In the genomic region with DNA sequence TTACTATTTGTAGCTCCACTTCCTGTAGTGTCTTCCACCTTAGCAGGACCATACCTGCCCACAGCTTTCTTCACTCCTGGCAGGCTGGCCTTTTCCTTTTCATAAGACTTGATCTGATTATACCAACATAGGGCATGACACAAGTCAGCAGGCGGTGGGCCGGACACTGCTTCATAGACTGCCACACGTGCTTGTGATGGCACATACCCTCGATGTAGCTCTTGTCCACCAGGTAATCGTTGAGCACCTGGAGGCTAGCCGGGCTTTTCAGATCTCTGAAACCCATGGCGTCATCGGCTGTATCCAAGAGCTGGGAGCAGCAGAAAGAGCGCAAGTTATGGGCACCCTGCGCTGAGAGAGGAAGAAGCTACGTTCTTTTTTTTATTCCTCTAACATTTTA, we compare ENCODE assay signal across 39 cellular contexts.
"Had no signal": no experiment of that assay in that cellular context is flagged by ENCODE, and none has a peak within 500 bp of the region (broad histone marks: within the 10 kb centered on the region; RNA-seq: fewer than 3 reads in every experiment).

No MANE protein-coding gene starts in this region.

- DNase-seq: activated B cell treated with CpG ODN at 0.5 μM for 24 hours; activated CD4-positive, alpha-beta memory T cell treated with anti-CD3 and anti-CD28 coated beads for 36 hours; activated CD4-positive, alpha-beta T cell treated with anti-CD3 and anti-CD28 coated beads for 4 hours; activated CD4-positive, alpha-beta T cell treated with anti-CD3 and anti-CD28 coated beads, Interleukin-2, amount 10 ng/mL, durations not matched to agents 24 days and 14 days; activated CD4-positive, alpha-beta T cell treated with anti-CD3 and anti-CD28 coated beads, Interleukin-2, amount 50 U/mL, for 1 hour; activated CD4-positive, alpha-beta T cell treated with anti-CD3 and anti-CD28 coated beads, Interleukin-2, amount 50 U/mL, for 4 hours; activated CD4-positive, CD25-positive, alpha-beta regulatory T cell treated with anti-CD3 and anti-CD28 coated beads, Interleukin-2, amount 50 U/mL, for 72 hours; activated CD8-positive, alpha-beta memory T cell treated with anti-CD3 and anti-CD28 coated beads, Interleukin-2, amount 10 ng/mL, durations not matched to agents 7 days and 5 days; activated CD8-positive, alpha-beta memory T cell treated with anti-CD3 and anti-CD28 coated beads, Interleukin-2, amount 50 U/mL, for 48 hours; activated CD8-positive, alpha-beta T cell treated with anti-CD3 and anti-CD28 coated beads for 36 hours; activated effector memory CD4-positive, alpha-beta T cell treated with Interleukin-2 at 50 U/mL for 16 hours; activated gamma-delta T cell; activated naive CD4-positive, alpha-beta T cell treated with anti-CD3 and anti-CD28 coated beads, Interleukin-2, amount 10 ng/mL, durations not matched to agents 7 days and 5 days; activated naive CD4-positive, alpha-beta T cell treated with Interleukin-2 at 50 U/mL for 16 hours; activated naive CD8-positive, alpha-beta T cell treated with anti-CD3 and anti-CD28 coated beads, Interleukin-2, amount 10 ng/mL, durations not matched to agents 7 days and 5 days; activated naive CD8-positive, alpha-beta T cell treated with anti-CD3 and anti-CD28 coated beads, Interleukin-2, amount 50 U/mL, for 24 hours; activated T-cell treated with anti-CD3 and anti-CD28 coated beads, Interleukin-2, amount 50 U/mL, for 24 hours; activated T-cell treated with anti-CD3 and anti-CD28 coated beads, Interleukin-2, amount 50 U/mL, for 48 hours; amygdala; anterior cingulate cortex; body of pancreas; brain microvascular endothelial cell; caudate nucleus; cerebellar nuclear complex; SW 1271; T-helper 1 cell; T-helper 2 cell; T-helper 9 cell had no signal

- H3K27ac Mint-ChIP-seq: activated CD4-positive, alpha-beta memory T cell treated with anti-CD3 and anti-CD28 coated beads for 36 hours; activated CD4-positive, alpha-beta T cell treated with anti-CD3 and anti-CD28 coated beads, Interleukin-2, amount 10 ng/mL, durations not matched to agents 24 days and 14 days; activated CD8-positive, alpha-beta memory T cell treated with anti-CD3 and anti-CD28 coated beads, Interleukin-2, amount 10 ng/mL, durations not matched to agents 7 days and 5 days; activated CD8-positive, alpha-beta T cell treated with anti-CD3 and anti-CD28 coated beads for 36 hours; activated naive CD4-positive, alpha-beta T cell treated with anti-CD3 and anti-CD28 coated beads, Interleukin-2, amount 10 ng/mL, durations not matched to agents 7 days and 5 days; activated naive CD4-positive, alpha-beta T cell treated with anti-CD3 and anti-CD28 coated beads, Interleukin-2, amount 50 U/mL, for 24 hours; activated naive CD8-positive, alpha-beta T cell; activated naive CD8-positive, alpha-beta T cell treated with anti-CD3 and anti-CD28 coated beads, Interleukin-2, amount 10 ng/mL, durations not matched to agents 7 days and 5 days; activated naive CD8-positive, alpha-beta T cell treated with anti-CD3 and anti-CD28 coated beads, Interleukin-2, amount 50 U/mL, for 24 hours; activated T-cell treated with anti-CD3 and anti-CD28 coated beads, Interleukin-2, amount 50 U/mL, for 24 hours; activated T-helper 2 cell treated with anti-CD3 and anti-CD28 coated beads, Interferon-gamma antibody, Interleukin-2, Interleukin-4, amounts not matched to agents 10 μg/mL and 5 μg/mL and 100 μg/mL, durations not matched to agents 14 hours and 24 hours and 36 hours; T-helper 1 cell treated with Interleukin-12 subunit alpha and Interleukin-12 subunit beta and Interleukin-4 antibody, amounts not matched to agents 30 μg/mL and 1 μg/mL, for 36 hours; T-helper 2 cell treated with Interferon-gamma antibody and Interleukin-4, amounts not matched to agents 5 μg/mL and 100 μg/mL, for 36 hours had no signal

- H3K27me3 ChIP-seq: body of pancreas, brain microvascular endothelial cell, breast epithelium had no signal

- ATAC-seq: activated CD8-positive, alpha-beta memory T cell treated with anti-CD3 and anti-CD28 coated beads, Interleukin-2, amount 10 ng/mL, durations not matched to agents 7 days and 5 days; activated CD8-positive, alpha-beta T cell treated with anti-CD3 and anti-CD28 coated beads for 36 hours; activated naive CD8-positive, alpha-beta T cell treated with anti-CD3 and anti-CD28 coated beads, Interleukin-2, amount 50 U/mL, for 24 hours; body of pancreas had no signal

- FAIRE-seq: astrocyte, TTC549 had no signal

- H3K4me1 Mint-ChIP-seq: activated B cell treated with CpG ODN at 0.5 μM for 24 hours had no signal

- H3K4me3 ChIP-seq: body of pancreas, breast epithelium, cardiac muscle cell had no signal

- H3K36me3 ChIP-seq: brain microvascular endothelial cell, breast epithelium, cardiac muscle cell had no signal

- H3K9me3 ChIP-seq: body of pancreas, breast epithelium had no signal

- H3K4me1 ChIP-seq: breast epithelium had no signal

- H3K27ac ChIP-seq: body of pancreas, brain microvascular endothelial cell, breast epithelium, cardiac muscle cell, VCaP had no signal

- H3K9me3 Mint-ChIP-seq: activated B cell treated with CpG ODN at 0.5 μM for 24 hours; activated CD4-positive, alpha-beta memory T cell treated with anti-CD3 and anti-CD28 coated beads for 36 hours; activated CD4-positive, alpha-beta T cell treated with anti-CD3 and anti-CD28 coated beads, Interleukin-2, amount 10 ng/mL, durations not matched to agents 24 days and 14 days; activated CD8-positive, alpha-beta T cell treated with anti-CD3 and anti-CD28 coated beads for 36 hours; activated naive CD4-positive, alpha-beta T cell treated with anti-CD3 and anti-CD28 coated beads, Interleukin-2, amount 10 ng/mL, durations not matched to agents 7 days and 5 days; activated naive CD4-positive, alpha-beta T cell treated with anti-CD3 and anti-CD28 coated beads, Interleukin-2, amount 50 U/mL, for 24 hours; activated naive CD8-positive, alpha-beta T cell treated with anti-CD3 and anti-CD28 coated beads, Interleukin-2, amount 10 ng/mL, durations not matched to agents 7 days and 5 days; activated naive CD8-positive, alpha-beta T cell treated with anti-CD3 and anti-CD28 coated beads, Interleukin-2, amount 50 U/mL, for 24 hours; activated T-cell treated with anti-CD3 and anti-CD28 coated beads, Interleukin-2, amount 50 U/mL, for 24 hours; activated T-helper 2 cell treated with anti-CD3 and anti-CD28 coated beads, Interferon-gamma antibody, Interleukin-2, Interleukin-4, amounts not matched to agents 10 μg/mL and 5 μg/mL and 100 μg/mL, durations not matched to agents 14 hours and 24 hours and 36 hours; central memory CD8-positive, alpha-beta T cell; T-helper 1 cell treated with Interleukin-12 subunit alpha and Interleukin-12 subunit beta and Interleukin-4 antibody, amounts not matched to agents 30 μg/mL and 1 μg/mL, for 36 hours; T-helper 2 cell treated with Interferon-gamma antibody and Interleukin-4, amounts not matched to agents 5 μg/mL and 100 μg/mL, for 36 hours had no signal

- H3K36me3 Mint-ChIP-seq: activated CD4-positive, alpha-beta memory T cell treated with anti-CD3 and anti-CD28 coated beads for 36 hours; activated CD8-positive, alpha-beta memory T cell treated with anti-CD3 and anti-CD28 coated beads, Interleukin-2, amount 10 ng/mL, durations not matched to agents 7 days and 5 days; activated naive CD4-positive, alpha-beta T cell treated with anti-CD3 and anti-CD28 coated beads, Interleukin-2, amount 10 ng/mL, durations not matched to agents 7 days and 5 days; activated naive CD4-positive, alpha-beta T cell treated with anti-CD3 and anti-CD28 coated beads, Interleukin-2, amount 50 U/mL, for 24 hours; activated naive CD8-positive, alpha-beta T cell treated with anti-CD3 and anti-CD28 coated beads, Interleukin-2, amount 10 ng/mL, durations not matched to agents 7 days and 5 days had no signal

- H3K4me3 Mint-ChIP-seq: activated B cell treated with CpG ODN at 0.5 μM for 24 hours; activated CD4-positive, alpha-beta memory T cell treated with anti-CD3 and anti-CD28 coated beads for 36 hours; activated CD4-positive, alpha-beta T cell treated with anti-CD3 and anti-CD28 coated beads, Interleukin-2, amount 10 ng/mL, durations not matched to agents 24 days and 14 days; activated CD8-positive, alpha-beta memory T cell treated with anti-CD3 and anti-CD28 coated beads, Interleukin-2, amount 10 ng/mL, durations not matched to agents 7 days and 5 days; activated CD8-positive, alpha-beta T cell treated with anti-CD3 and anti-CD28 coated beads for 36 hours; activated naive CD4-positive, alpha-beta T cell treated with anti-CD3 and anti-CD28 coated beads, Interleukin-2, amount 10 ng/mL, durations not matched to agents 7 days and 5 days; activated naive CD8-positive, alpha-beta T cell treated with anti-CD3 and anti-CD28 coated beads, Interleukin-2, amount 10 ng/mL, durations not matched to agents 7 days and 5 days; activated naive CD8-positive, alpha-beta T cell treated with anti-CD3 and anti-CD28 coated beads, Interleukin-2, amount 50 U/mL, for 24 hours; activated T-cell treated with anti-CD3 and anti-CD28 coated beads, Interleukin-2, amount 50 U/mL, for 24 hours; central memory CD8-positive, alpha-beta T cell; T-helper 1 cell treated with Interleukin-12 subunit alpha and Interleukin-12 subunit beta and Interleukin-4 antibody, amounts not matched to agents 30 μg/mL and 1 μg/mL, for 36 hours; T-helper 2 cell treated with Interferon-gamma antibody and Interleukin-4, amounts not matched to agents 5 μg/mL and 100 μg/mL, for 36 hours had no signal
